21 cellular contexts compared by ENCODE assay signal in the genomic region with DNA sequence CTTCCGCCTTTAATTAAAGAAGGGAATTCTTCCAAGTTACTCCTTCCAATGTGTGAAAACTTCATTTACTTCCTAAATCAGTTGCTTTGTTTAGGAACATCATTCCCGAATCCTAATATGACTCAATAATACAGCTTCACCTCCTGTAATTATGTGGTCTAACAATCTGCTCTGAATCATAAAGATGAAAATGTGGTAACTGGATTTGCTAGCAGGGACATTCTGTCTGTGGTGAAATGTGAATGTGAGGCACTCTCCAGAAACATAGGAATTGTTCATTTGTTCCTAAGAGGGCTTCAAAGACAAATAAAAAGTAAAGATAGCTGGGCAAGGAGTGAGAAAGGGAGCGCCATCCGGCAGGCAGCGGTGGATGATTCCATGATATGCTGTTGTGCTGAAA.
A peak's percentile ranks its signal among the peaks of the same experiment; 100 is the strongest.
DNase-seq lines count a peak whose midpoint lies in the region; ATAC-seq and TF ChIP-seq lines count a peak whose summit lies in the region.
"Had no signal": no experiment of that assay in that cellular context is flagged by ENCODE, and none has a peak within 500 bp of the region (broad histone marks: within the 10 kb centered on the region; RNA-seq: fewer than 3 reads in every experiment).

No MANE protein-coding gene starts in this region.

- no peak for TF ChIP-seq POLR2A in body of pancreas (IDR thresholded peaks at IDR 0.05)

- H3K9me3 ChIP-seq in body of pancreas: no peaks in the 10 kb centered on the region
- H3K9me3 ChIP-seq: gastroesophageal sphincter, thyroid gland had no signal

- WGBS in body of pancreas, 2 donors: 89 to 90% methylated on average over 5 of the region's 5 CpGs

- no peak for TF ChIP-seq CTCF in fibroblast of mammary gland (conservative IDR thresholded peaks at IDR 0.05; ENCODE audit: control insufficient read depth, insufficient read depth, low read depth, low read length)
- no peak for TF ChIP-seq CTCF in body of pancreas (IDR thresholded peaks at IDR 0.05)
- no peak for TF ChIP-seq CTCF in progenitor cell of endocrine pancreas (IDR thresholded peaks at IDR 0.05; ENCODE audit: unreplicated experiment)

- H3K9me3 Mint-ChIP-seq in progenitor cell of endocrine pancreas (ENCODE audit: low read depth): no peaks in the 10 kb centered on the region
- H3K9me3 Mint-ChIP-seq: activated naive CD4-positive, alpha-beta T cell treated with anti-CD3 and anti-CD28 coated beads, Interleukin-2, amount 50 U/mL, for 24 hours; H9 had no signal

- H3K4me3 ChIP-seq in fibroblast of mammary gland (ENCODE audit: control insufficient read depth, low read depth, low read length) (no peak overlapping the region), body of pancreas (no peak overlapping the region)
- H3K4me3 ChIP-seq: gastroesophageal sphincter, lung, thyroid gland had no signal

- no peak overlapping the region for H3K27ac ChIP-seq in body of pancreas
- H3K27ac ChIP-seq: epithelial cell of prostate, gastroesophageal sphincter, thyroid gland had no signal

- H3K4me1 Mint-ChIP-seq in progenitor cell of endocrine pancreas (ENCODE audit: low read depth): no peaks in the 10 kb centered on the region
- H3K4me1 Mint-ChIP-seq: activated naive CD4-positive, alpha-beta T cell treated with anti-CD3 and anti-CD28 coated beads, Interleukin-2, amount 50 U/mL, for 24 hours had no signal

- ATAC-seq in GM18907 (IDR thresholded peaks at IDR 0.05; ENCODE audit: unreplicated experiment) (peak; percentile 15), body of pancreas (no peak), HG03571 (IDR thresholded peaks at IDR 0.05; ENCODE audit: unreplicated experiment) (no peak)
- ATAC-seq: gastroesophageal sphincter had no signal

- no peak overlapping the region for H3K27ac Mint-ChIP-seq in progenitor cell of endocrine pancreas
- H3K27ac Mint-ChIP-seq: activated naive CD4-positive, alpha-beta T cell treated with anti-CD3 and anti-CD28 coated beads, Interleukin-2, amount 50 U/mL, for 24 hours; H9 had no signal

- H3K36me3 Mint-ChIP-seq in progenitor cell of endocrine pancreas (ENCODE audit: insufficient read depth): no peaks in the 10 kb centered on the region
- H3K36me3 Mint-ChIP-seq: activated naive CD4-positive, alpha-beta T cell treated with anti-CD3 and anti-CD28 coated beads, Interleukin-2, amount 50 U/mL, for 24 hours; CD4-positive, alpha-beta memory T cell had no signal

- no peaks in the 10 kb centered on the region for H3K36me3 ChIP-seq in body of pancreas (replicated peaks in 1 of 2; ENCODE audit: insufficient read depth in 1 of 2, low read depth in 2 of 2)
- H3K36me3 ChIP-seq: gastroesophageal sphincter, thyroid gland had no signal

- peaks cover 7% of the 10 kb centered on the region for H3K27me3 Mint-ChIP-seq in progenitor cell of endocrine pancreas
- H3K27me3 Mint-ChIP-seq: CD4-positive, alpha-beta memory T cell had no signal

- intact Hi-C loops in body of pancreas (cut with DNase I): no loop called here

- no peak overlapping the region for H3K4me3 Mint-ChIP-seq in progenitor cell of endocrine pancreas (ENCODE audit: low read depth)
- H3K4me3 Mint-ChIP-seq: activated naive CD4-positive, alpha-beta T cell treated with anti-CD3 and anti-CD28 coated beads, Interleukin-2, amount 50 U/mL, for 24 hours; H9 had no signal

- no peaks in the 10 kb centered on the region for H3K27me3 ChIP-seq in body of pancreas
- H3K27me3 ChIP-seq: gastroesophageal sphincter, thyroid gland had no signal

- no peaks in the 10 kb centered on the region for H3K4me1 ChIP-seq in body of pancreas
- H3K4me1 ChIP-seq: thyroid gland had no signal

- DNase-seq in A172 (ENCODE audit: low spot score): peak; percentile 25
- peak; percentile 68 for DNase-seq in M059J (ENCODE audit: low read depth)
- peak; percentile 18 for DNase-seq in fibroblast of mammary gland (ENCODE audit: low read depth)
- DNase-seq in body of pancreas: no peak
- no peak for DNase-seq in progenitor cell of endocrine pancreas (ENCODE audit: low spot score, unreplicated experiment)
- no peak for DNase-seq in NOMO-1 treated with DMSO at 0.1 percent for 48 hours (lab: John Stamatoyannopoulos, UW; ENCODE audit: unreplicated experiment)
- DNase-seq: activated CD8-positive, alpha-beta memory T cell treated with anti-CD3 and anti-CD28 coated beads for 24 hours; H9; kidney; NCI-H1417; NCI-H2107; NCI-H510A treated with DMSO at 0.1 percent for 48 hours; nucleus accumbens; thyroid gland had no signal

Comparison
In these comparisons a context has a peak if more than half of its experiments do, and no peak if none do; other contexts are left out.
1. DNase-seq: peak in A172 (single experiment), M059J (single experiment) and fibroblast of mammary gland (single experiment); none in body of pancreas (0 of 4), progenitor cell of endocrine pancreas (single experiment) and NOMO-1 treated with DMSO at 0.1 percent for 48 hours (single experiment).